In the genomic region with DNA sequence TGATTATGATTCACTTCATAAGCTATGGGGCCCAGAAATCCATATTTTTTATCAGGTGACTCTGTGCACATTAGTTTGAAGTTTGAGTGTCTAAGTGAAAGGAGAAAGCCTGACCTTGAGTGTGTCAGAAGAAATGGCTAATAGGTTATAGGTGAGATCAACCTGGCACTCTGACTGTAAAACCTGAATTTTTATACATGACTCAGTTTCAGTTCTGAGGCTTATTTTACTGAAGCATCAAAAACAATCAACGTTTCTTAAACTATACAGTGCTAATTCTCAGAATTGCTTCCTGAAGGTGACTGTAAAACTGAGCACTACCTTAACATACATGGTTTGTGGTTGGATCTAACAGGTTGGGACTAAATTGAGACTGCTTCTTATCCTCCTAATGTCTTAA, we compare ENCODE assay signal across 17 cellular contexts.
DNase-seq lines count a peak whose midpoint lies in the region; ATAC-seq and TF ChIP-seq lines count a peak whose summit lies in the region.
"Had no signal": no experiment of that assay in that cellular context is flagged by ENCODE, and none has a peak within 500 bp of the region (broad histone marks: within the 10 kb centered on the region; RNA-seq: fewer than 3 reads in every experiment).

No MANE protein-coding gene starts in this region.

- H3K4me1 Mint-ChIP-seq in CD4-positive, alpha-beta T cell (ENCODE audit: low read depth) = peaks cover 61% of the 10 kb centered on the region
- H3K4me1 Mint-ChIP-seq in activated naive CD8-positive, alpha-beta T cell treated with anti-CD3 and anti-CD28 coated beads for 36 hours = peaks cover 70% of the 10 kb centered on the region
- peaks cover 34 to 76% (median 48%) of the 10 kb centered on the region in 7 donors for H3K4me1 Mint-ChIP-seq in naive thymus-derived CD4-positive, alpha-beta T cell

- H3K36me3 ChIP-seq in naive thymus-derived CD4-positive, alpha-beta T cell (ENCODE audit: control insufficient read depth in 2 of 3, insufficient read depth in 3 of 3, low read length in 3 of 3) = no peaks in the 10 kb centered on the region
- no peaks in the 10 kb centered on the region for H3K36me3 ChIP-seq in WERI-Rb-1
- H3K36me3 ChIP-seq: tibial nerve had no signal

- DNase-seq in CD4-positive, alpha-beta T cell = no peak
- DNase-seq in LoVo (ENCODE audit: low spot score) (peak; percentile 53), WERI-Rb-1 (no peak)
- DNase-seq in activated naive CD8-positive, alpha-beta T cell treated with anti-CD3 and anti-CD28 coated beads for 36 hours = no peak
- peak in 5 of 9 donors; percentile 1 to 39 (median 23) for DNase-seq in naive thymus-derived CD4-positive, alpha-beta T cell
- DNase-seq in activated effector memory CD4-positive, alpha-beta T cell treated with Interleukin-2 at 50 U/mL for 16 hours = no peak
- DNase-seq in effector CD8-positive, alpha-beta T cell (lab: John Stamatoyannopoulos, UW) = no peak
- DNase-seq: activated CD4-positive, alpha-beta T cell treated with anti-CD3 and anti-CD28 coated beads, Interleukin-2, amount 50 U/mL, for 4 hours; cortex of kidney; NCI-H187 treated with DMSO at 0.1 percent for 48 hours; NCI-H69 had no signal

- CTCF ChIA-PET in CD4-positive, alpha-beta T cell (lab: Charles Lee) = interaction anchor here (1.0 to 1.3 kb wide), 2 partner anchors 160 to 163 kb away, joined by 3 read pairs; no protein-coding TSS in a partner anchor
- CTCF ChIA-PET in naive thymus-derived CD4-positive, alpha-beta T cell (lab: Charles Lee) = no interaction called here

- H3K27me3 ChIP-seq in CD4-positive, alpha-beta T cell (ENCODE audit: control insufficient read depth, insufficient read depth, low read length) = no peaks in the 10 kb centered on the region
- no peaks in the 10 kb centered on the region for H3K27me3 ChIP-seq in naive thymus-derived CD4-positive, alpha-beta T cell (ENCODE audit: control insufficient read depth in 2 of 2, insufficient read depth in 2 of 2, low read length in 2 of 2)
- H3K27me3 ChIP-seq in WERI-Rb-1 (ENCODE audit: insufficient read depth, low read depth, severe bottlenecking) = no peaks in the 10 kb centered on the region
- H3K27me3 ChIP-seq: tibial nerve had no signal

- H3K4me3 Mint-ChIP-seq in CD4-positive, alpha-beta T cell = peak overlapping the region; percentile 40
- H3K4me3 Mint-ChIP-seq in activated naive CD8-positive, alpha-beta T cell treated with anti-CD3 and anti-CD28 coated beads for 36 hours = peak overlapping the region; percentile 47
- H3K4me3 Mint-ChIP-seq in naive thymus-derived CD4-positive, alpha-beta T cell = peak overlapping the region; percentile 10 to 77 (median 74)
- H3K4me3 Mint-ChIP-seq: B cell, memory B cell had no signal

- H3K27ac Mint-ChIP-seq in CD4-positive, alpha-beta T cell = peak overlapping the region; percentile 83
- H3K27ac Mint-ChIP-seq in activated naive CD8-positive, alpha-beta T cell treated with anti-CD3 and anti-CD28 coated beads for 36 hours = peak overlapping the region; percentile 93
- H3K27ac Mint-ChIP-seq in naive thymus-derived CD4-positive, alpha-beta T cell = peak overlapping the region; percentile 86 to 96 (median 89)
- H3K27ac Mint-ChIP-seq: B cell, memory B cell had no signal

- peaks cover 41 to 42% of the 10 kb centered on the region in 2 donors for H3K4me1 ChIP-seq in naive thymus-derived CD4-positive, alpha-beta T cell (ENCODE audit: control insufficient read depth in 2 of 2, insufficient read depth in 2 of 2, low read length in 2 of 2)
- H3K4me1 ChIP-seq: parathyroid adenoma had no signal

- no peaks in the 10 kb centered on the region for H3K9me3 Mint-ChIP-seq in CD4-positive, alpha-beta T cell
- peaks cover 1% of the 10 kb centered on the region for H3K9me3 Mint-ChIP-seq in activated naive CD8-positive, alpha-beta T cell treated with anti-CD3 and anti-CD28 coated beads for 36 hours
- peaks cover 0 to 5% (median 0%) of the 10 kb centered on the region in 11 donors for H3K9me3 Mint-ChIP-seq in naive thymus-derived CD4-positive, alpha-beta T cell
- H3K9me3 Mint-ChIP-seq: memory B cell had no signal

- no peaks in the 10 kb centered on the region for H3K27me3 Mint-ChIP-seq in CD4-positive, alpha-beta T cell
- no peaks in the 10 kb centered on the region for H3K27me3 Mint-ChIP-seq in activated naive CD8-positive, alpha-beta T cell treated with anti-CD3 and anti-CD28 coated beads for 36 hours
- no peaks in the 10 kb centered on the region for H3K27me3 Mint-ChIP-seq in naive thymus-derived CD4-positive, alpha-beta T cell
- H3K27me3 Mint-ChIP-seq: B cell, memory B cell had no signal

- intact Hi-C loops in CD4-positive, alpha-beta T cell (cut with DNase I, micrococcal nuclease) = no loop called here
- intact Hi-C loops in naive thymus-derived CD4-positive, alpha-beta T cell (cut with micrococcal nuclease) = loop anchor here (1.0 to 10.0 kb wide), 6 partner anchors 16 to 161 kb away; a partner anchor contains a TSS

- H3K9me3 ChIP-seq in CD4-positive, alpha-beta T cell (ENCODE audit: control insufficient read depth, low read length) = no peaks in the 10 kb centered on the region
- H3K9me3 ChIP-seq in naive thymus-derived CD4-positive, alpha-beta T cell (ENCODE audit: control insufficient read depth in 2 of 3, low read length in 3 of 3) = no peaks in the 10 kb centered on the region
- no peaks in the 10 kb centered on the region for H3K9me3 ChIP-seq in WERI-Rb-1 (ENCODE audit: severe bottlenecking)
- H3K9me3 ChIP-seq: tibial nerve had no signal

- peak; percentile 58 for ATAC-seq in CD4-positive, alpha-beta T cell (ENCODE audit: poor library complexity)
- ATAC-seq in naive thymus-derived CD4-positive, alpha-beta T cell = peak; percentile 47
- ATAC-seq in HG02884 (IDR thresholded peaks at IDR 0.05; ENCODE audit: unreplicated experiment) = no peak

- H3K36me3 Mint-ChIP-seq in CD4-positive, alpha-beta T cell (ENCODE audit: low read depth) = no peaks in the 10 kb centered on the region
- H3K36me3 Mint-ChIP-seq in activated naive CD8-positive, alpha-beta T cell treated with anti-CD3 and anti-CD28 coated beads for 36 hours = peaks cover 8% of the 10 kb centered on the region
- peaks cover 0 to 24% (median 0%) of the 10 kb centered on the region in 5 donors for H3K36me3 Mint-ChIP-seq in naive thymus-derived CD4-positive, alpha-beta T cell
- H3K36me3 Mint-ChIP-seq: memory B cell had no signal

- peak overlapping the region; percentile 4 for H3K4me3 ChIP-seq in naive thymus-derived CD4-positive, alpha-beta T cell (ENCODE audit: low read length)
- no peak overlapping the region for H3K4me3 ChIP-seq in WERI-Rb-1 (ENCODE audit: low read depth, low read length)
- H3K4me3 ChIP-seq: tibial nerve had no signal

- POLR2A ChIA-PET in CD4-positive, alpha-beta T cell (lab: Charles Lee) = no interaction called here
- POLR2A ChIA-PET in naive thymus-derived CD4-positive, alpha-beta T cell (lab: Charles Lee) = interaction anchor here (3.1 kb wide), 1 partner anchor 159 kb away, joined by 11 read pairs; a partner anchor contains a TSS

- H3K27ac ChIP-seq in CD4-positive, alpha-beta T cell (ENCODE audit: low read depth, low read length) = peak overlapping the region; percentile 51
- peak overlapping the region; percentile 67 for H3K27ac ChIP-seq in naive thymus-derived CD4-positive, alpha-beta T cell (ENCODE audit: low read depth, low read length)
- H3K27ac ChIP-seq in WERI-Rb-1 = no peak overlapping the region
- H3K27ac ChIP-seq: parathyroid adenoma, RWPE1 had no signal

- no peak for TF ChIP-seq CTCF in CD4-positive, alpha-beta T cell (IDR thresholded peaks at IDR 0.05)
- no peak for TF ChIP-seq CTCF in WERI-Rb-1 (IDR thresholded peaks at IDR 0.05; ENCODE audit: low read depth, low read length)

Comparison
In these comparisons a context has a peak if more than half of its experiments do, and no peak if none do; other contexts are left out.
1. DNase-seq: peak in LoVo (single experiment) and naive thymus-derived CD4-positive, alpha-beta T cell (5 of 9); none in CD4-positive, alpha-beta T cell (0 of 10), activated naive CD8-positive, alpha-beta T cell treated with anti-CD3 and anti-CD28 coated beads for 36 hours (single experiment), activated effector memory CD4-positive, alpha-beta T cell treated with Interleukin-2 at 50 U/mL for 16 hours (single experiment), WERI-Rb-1 (single experiment) and effector CD8-positive, alpha-beta T cell (single experiment).
2. intact Hi-C loops: an anchor here in naive thymus-derived CD4-positive, alpha-beta T cell (1.0 to 10.0 kb wide); none called in CD4-positive, alpha-beta T cell.
3. Peak in every context shown above with its lines, with median percentiles within 50 percentile points of each other: H3K27ac Mint-ChIP-seq and H3K4me3 Mint-ChIP-seq.